11 cellular contexts compared by ENCODE assay signal in genomic region chr3:152443212-152444023, GRCh38.
DNase-seq lines count a peak whose midpoint lies in the region; ATAC-seq and TF ChIP-seq lines count a peak whose summit lies in the region.
"Had no signal": no experiment of that assay in that cellular context is flagged by ENCODE, and none has a peak within 500 bp of the region (broad histone marks: within the 10 kb centered on the region; RNA-seq: fewer than 3 reads in every experiment).

No MANE protein-coding gene starts in this region.

- H3K36me3 Mint-ChIP-seq in activated CD4-positive, alpha-beta T cell treated with anti-CD3 and anti-CD28 coated beads for 36 hours (ENCODE audit: low read depth): peaks cover 40% of the 10 kb centered on the region
- peaks cover 50% of the 10 kb centered on the region for H3K36me3 Mint-ChIP-seq in activated CD4-positive, alpha-beta T cell treated with anti-CD3 and anti-CD28 coated beads, Interleukin-2, amount 10 ng/mL, durations not matched to agents 7 days and 5 days (ENCODE audit: low read depth)
- H3K36me3 Mint-ChIP-seq in stimulated activated naive B cell treated with anti-CD40 and anti-IgM and Interleukin-4, amounts not matched to agents 10 μg/mL and 1 μg/mL and 100 μg/mL, for 72 hours: peaks cover 37 to 49% of the 10 kb centered on the region in 2 donors
- H3K36me3 Mint-ChIP-seq in WTC11: peaks cover 4% of the 10 kb centered on the region

- intact Hi-C loops in activated CD4-positive, alpha-beta T cell treated with anti-CD3 and anti-CD28 coated beads for 36 hours (cut with DNase I, micrococcal nuclease): loop anchor here (2.0 to 10.0 kb wide), 7 partner anchors 171 to 371 kb away; no protein-coding TSS in a partner anchor
- intact Hi-C loops in Panc1 (cut with micrococcal nuclease; ENCODE audit: unreplicated experiment): loop anchor here (5.0 to 10.0 kb wide), 4 partner anchors 171 to 599 kb away; no protein-coding TSS in a partner anchor

- H3K4me3 ChIP-seq in Panc1 (ENCODE audit: low read depth in 2 of 2, low read length in 2 of 2) (no peak overlapping the region), fibroblast of mammary gland (ENCODE audit: control insufficient read depth, low read depth, low read length) (no peak overlapping the region)
- H3K4me3 ChIP-seq: hepatocyte, prostate gland had no signal

- H3K4me1 Mint-ChIP-seq in activated CD4-positive, alpha-beta T cell treated with anti-CD3 and anti-CD28 coated beads for 36 hours: peaks cover 69% of the 10 kb centered on the region
- peaks cover 55% of the 10 kb centered on the region for H3K4me1 Mint-ChIP-seq in activated CD4-positive, alpha-beta T cell treated with anti-CD3 and anti-CD28 coated beads, Interleukin-2, amount 10 ng/mL, durations not matched to agents 7 days and 5 days
- H3K4me1 Mint-ChIP-seq in stimulated activated naive B cell treated with anti-CD40 and anti-IgM and Interleukin-4, amounts not matched to agents 10 μg/mL and 1 μg/mL and 100 μg/mL, for 72 hours: peaks cover 22 to 61% of the 10 kb centered on the region in 2 donors
- H3K4me1 Mint-ChIP-seq in WTC11: peaks cover 15% of the 10 kb centered on the region

- H3K36me3 ChIP-seq in Panc1 (ENCODE audit: control insufficient read depth, insufficient read depth, low read length): peaks cover 12% of the 10 kb centered on the region
- H3K36me3 ChIP-seq: prostate gland had no signal

- CTCF ChIA-PET in activated CD4-positive, alpha-beta T cell treated with anti-CD3 and anti-CD28 coated beads for 36 hours (lab: Charles Lee): interaction anchor here (0.7 to 2.7 kb wide), 40 partner anchors 13 to 378 kb away, joined by 3 to 27 read pairs (median 4); no protein-coding TSS in a partner anchor
- CTCF ChIA-PET in activated CD4-positive, alpha-beta T cell treated with anti-CD3 and anti-CD28 coated beads, Interleukin-2, amount 10 ng/mL, durations not matched to agents 7 days and 5 days (lab: Charles Lee): interaction anchor here (0.7 to 1.7 kb wide), 8 partner anchors 13 to 1432 kb away, joined by 3 to 4 read pairs (median 3); no protein-coding TSS in a partner anchor
- CTCF ChIA-PET in Panc1 (lab: Charles Lee) (interaction anchor here (0.7 to 1.3 kb wide), 3 partner anchors 12 to 372 kb away, joined by 3 to 5 read pairs (median 5); no protein-coding TSS in a partner anchor), WTC11 (lab: Charles Lee) (interaction anchor here (0.6 to 3.2 kb wide), 15 partner anchors 15 to 373 kb away, joined by 3 to 42 read pairs (median 3); no protein-coding TSS in a partner anchor)

- no peaks in the 10 kb centered on the region for H3K27me3 ChIP-seq in Panc1 (ENCODE audit: control insufficient read depth, insufficient read depth, low read length)
- no peaks in the 10 kb centered on the region for H3K27me3 ChIP-seq in foreskin keratinocyte
- H3K27me3 ChIP-seq: hepatocyte had no signal

- peaks cover 2% of the 10 kb centered on the region for H3K9me3 Mint-ChIP-seq in activated CD4-positive, alpha-beta T cell treated with anti-CD3 and anti-CD28 coated beads for 36 hours (ENCODE audit: low read depth)
- no peaks in the 10 kb centered on the region for H3K9me3 Mint-ChIP-seq in activated CD4-positive, alpha-beta T cell treated with anti-CD3 and anti-CD28 coated beads, Interleukin-2, amount 10 ng/mL, durations not matched to agents 7 days and 5 days
- H3K9me3 Mint-ChIP-seq in stimulated activated naive B cell treated with anti-CD40 and anti-IgM and Interleukin-4, amounts not matched to agents 10 μg/mL and 1 μg/mL and 100 μg/mL, for 72 hours: peaks cover 3 to 6% of the 10 kb centered on the region in 2 donors
- no peaks in the 10 kb centered on the region for H3K9me3 Mint-ChIP-seq in WTC11

- ATAC-seq in activated CD4-positive, alpha-beta T cell treated with anti-CD3 and anti-CD28 coated beads for 36 hours: no peak
- peak; percentile 65 for ATAC-seq in Panc1
- ATAC-seq in stimulated activated naive B cell treated with anti-CD40 and anti-IgM and Interleukin-4, amounts not matched to agents 10 μg/mL and 1 μg/mL and 100 μg/mL, for 72 hours (replicated peaks): peak; percentile 45 to 50
- no peak for ATAC-seq in WTC11
- ATAC-seq in GM19324 (IDR thresholded peaks at IDR 0.05; ENCODE audit: low FRiP score, unreplicated experiment): no peak
- ATAC-seq in foreskin keratinocyte: no peak

- POLR2A ChIA-PET in activated CD4-positive, alpha-beta T cell treated with anti-CD3 and anti-CD28 coated beads for 36 hours (lab: Charles Lee): interaction anchor here (0.7 to 1.2 kb wide), 4 partner anchors 83 to 816 kb away, joined by 3 to 4 read pairs (median 4); no protein-coding TSS in a partner anchor
- POLR2A ChIA-PET in activated CD4-positive, alpha-beta T cell treated with anti-CD3 and anti-CD28 coated beads, Interleukin-2, amount 10 ng/mL, durations not matched to agents 7 days and 5 days (lab: Charles Lee): no interaction called here
- POLR2A ChIA-PET in Panc1 (lab: Charles Lee) (interaction anchor here (0.5 kb wide), 1 partner anchor 40 kb away, joined by 5 read pairs; no protein-coding TSS in a partner anchor), WTC11 (lab: Charles Lee) (no interaction called here)

- no TSS peak for BruUV-seq in Panc1 (replicated peaks; lab: Mats Ljungman, UMichigan)

- H3K9me3 ChIP-seq in Panc1 (ENCODE audit: control insufficient read depth, insufficient read depth, low read depth, low read length): no peaks in the 10 kb centered on the region
- H3K9me3 ChIP-seq: prostate gland had no signal

- in situ Hi-C loops in Panc1 (cut with HindIII; ENCODE audit: low pct_unique_long_range_greater_than_20kb, low sequenced_read_pairs): no loop called here

- TF ChIP-seq CTCF in Panc1 (IDR thresholded peaks at IDR 0.05) (no peak), fibroblast of mammary gland (conservative IDR thresholded peaks at IDR 0.05; ENCODE audit: control insufficient read depth, insufficient read depth, low read depth, low read length) (no peak), WTC11 (IDR thresholded peaks at IDR 0.05) (no peak), foreskin keratinocyte (conservative IDR thresholded peaks at IDR 0.05) (no peak)

- peaks cover 8% of the 10 kb centered on the region for H3K4me1 ChIP-seq in Panc1 (ENCODE audit: control insufficient read depth, insufficient read depth, low read length)
- H3K4me1 ChIP-seq in foreskin keratinocyte: no peaks in the 10 kb centered on the region
- H3K4me1 ChIP-seq: prostate gland had no signal

- H3K27ac ChIP-seq in Panc1 (ENCODE audit: low read length) (no peak overlapping the region), foreskin keratinocyte (no peak overlapping the region)
- H3K27ac ChIP-seq: hepatocyte, prostate gland had no signal

- no peak for DNase-seq in activated CD4-positive, alpha-beta T cell treated with anti-CD3 and anti-CD28 coated beads for 36 hours
- no peak for DNase-seq in activated CD4-positive, alpha-beta T cell treated with anti-CD3 and anti-CD28 coated beads, Interleukin-2, amount 10 ng/mL, durations not matched to agents 7 days and 5 days
- no peak for DNase-seq in Panc1 (ENCODE audit: low read depth, low spot score)
- peak; percentile 19 for DNase-seq in fibroblast of mammary gland (ENCODE audit: low read depth)
- no peak for DNase-seq in stimulated activated naive B cell treated with anti-CD40 and anti-IgM and Interleukin-4, amounts not matched to agents 10 μg/mL and 1 μg/mL and 100 μg/mL, for 72 hours
- no peak for DNase-seq in WTC11 (ENCODE audit: low spot score)
- no peak for DNase-seq in foreskin keratinocyte
- DNase-seq: NCI-H2029 treated with DMSO at 0.1 percent for 48 hours had no signal

- H3K27ac Mint-ChIP-seq in activated CD4-positive, alpha-beta T cell treated with anti-CD3 and anti-CD28 coated beads for 36 hours: peak overlapping the region; percentile 75
- no peak overlapping the region for H3K27ac Mint-ChIP-seq in activated CD4-positive, alpha-beta T cell treated with anti-CD3 and anti-CD28 coated beads, Interleukin-2, amount 10 ng/mL, durations not matched to agents 7 days and 5 days
- H3K27ac Mint-ChIP-seq in stimulated activated naive B cell treated with anti-CD40 and anti-IgM and Interleukin-4, amounts not matched to agents 10 μg/mL and 1 μg/mL and 100 μg/mL, for 72 hours: no peak overlapping the region
- H3K27ac Mint-ChIP-seq in WTC11: no peak overlapping the region

- no peak overlapping the region for H3K4me3 Mint-ChIP-seq in activated CD4-positive, alpha-beta T cell treated with anti-CD3 and anti-CD28 coated beads for 36 hours
- no peak overlapping the region for H3K4me3 Mint-ChIP-seq in activated CD4-positive, alpha-beta T cell treated with anti-CD3 and anti-CD28 coated beads, Interleukin-2, amount 10 ng/mL, durations not matched to agents 7 days and 5 days
- peak overlapping the region in 1 of 2 donors; percentile 4 for H3K4me3 Mint-ChIP-seq in stimulated activated naive B cell treated with anti-CD40 and anti-IgM and Interleukin-4, amounts not matched to agents 10 μg/mL and 1 μg/mL and 100 μg/mL, for 72 hours
- H3K4me3 Mint-ChIP-seq in WTC11: no peak overlapping the region

- H3K27me3 Mint-ChIP-seq in activated CD4-positive, alpha-beta T cell treated with anti-CD3 and anti-CD28 coated beads for 36 hours: no peaks in the 10 kb centered on the region
- no peaks in the 10 kb centered on the region for H3K27me3 Mint-ChIP-seq in activated CD4-positive, alpha-beta T cell treated with anti-CD3 and anti-CD28 coated beads, Interleukin-2, amount 10 ng/mL, durations not matched to agents 7 days and 5 days
- H3K27me3 Mint-ChIP-seq in stimulated activated naive B cell treated with anti-CD40 and anti-IgM and Interleukin-4, amounts not matched to agents 10 μg/mL and 1 μg/mL and 100 μg/mL, for 72 hours: no peaks in the 10 kb centered on the region
- no peaks in the 10 kb centered on the region for H3K27me3 Mint-ChIP-seq in WTC11 (ENCODE audit: low read depth)

TF ChIP-seq in WTC11, 78 proteins besides CTCF, POLR2A, EP300 and RAD21:
- TF ChIP-seq E2F4 (CRISPR knock-in tag; IDR thresholded peaks at IDR 0.05; ENCODE audit: borderline replicate concordance, low read depth): no peak

Comparison
In these comparisons a context has a peak if more than half of its experiments do, and no peak if none do; other contexts are left out.
1. POLR2A ChIA-PET loops: an anchor here in activated CD4-positive, alpha-beta T cell treated with anti-CD3 and anti-CD28 coated beads for 36 hours (0.7 to 1.2 kb wide) and Panc1 (0.5 kb wide); none called in activated CD4-positive, alpha-beta T cell treated with anti-CD3 and anti-CD28 coated beads, Interleukin-2, amount 10 ng/mL, durations not matched to agents 7 days and 5 days and WTC11.
2. ATAC-seq: peak in Panc1 (single experiment) and stimulated activated naive B cell treated with anti-CD40 and anti-IgM and Interleukin-4, amounts not matched to agents 10 μg/mL and 1 μg/mL and 100 μg/mL, for 72 hours (2 of 2); none in activated CD4-positive, alpha-beta T cell treated with anti-CD3 and anti-CD28 coated beads for 36 hours (single experiment), WTC11 (single experiment), GM19324 (single experiment) and foreskin keratinocyte (single experiment).